ENCODE assay signal across 14 cellular contexts in the genomic region with DNA sequence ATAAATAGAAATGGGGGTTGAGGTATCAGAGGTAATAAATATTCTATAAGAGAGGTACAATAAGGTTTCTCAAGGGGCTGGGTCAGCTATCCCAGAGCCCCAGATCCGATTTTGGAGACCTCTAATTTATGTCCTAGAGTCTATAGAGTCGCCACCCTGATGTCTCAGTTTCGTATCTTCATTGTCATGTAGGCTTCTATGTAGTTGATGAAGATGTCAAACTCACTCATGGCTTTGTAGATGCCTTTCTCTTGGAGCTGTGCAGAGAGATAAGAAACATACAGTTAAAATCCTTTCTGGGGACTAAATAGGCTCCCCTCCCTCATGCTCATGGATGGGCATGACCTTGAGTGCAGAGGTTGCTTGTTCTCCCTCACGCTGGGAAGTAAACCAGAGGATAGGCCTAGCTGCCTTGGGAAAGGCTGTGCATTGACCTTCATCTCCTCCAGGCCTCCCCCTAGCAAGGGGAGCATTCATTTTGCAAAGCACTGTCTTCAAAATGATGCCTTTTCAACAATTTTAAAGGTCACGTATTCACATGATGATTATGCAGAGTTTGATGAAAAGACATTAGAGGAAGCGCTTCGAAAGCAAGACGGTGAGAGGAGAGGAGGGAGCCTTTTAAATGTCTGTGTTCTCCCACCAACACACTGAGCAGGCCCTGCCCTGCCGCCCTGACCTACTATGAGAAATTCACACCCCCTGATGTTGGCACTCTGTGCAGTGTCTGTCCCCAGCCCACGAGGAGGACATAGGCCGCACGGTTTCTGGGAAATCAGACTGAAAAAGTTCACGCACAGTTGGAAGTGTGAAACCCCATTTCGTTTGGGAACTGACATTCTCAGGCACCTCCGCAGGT. TPM values are rescaled to one million over a fixed set of nuclear protein-coding genes. Genes with fewer than 3 reads are reported as not detected.
A peak's percentile ranks its signal among the peaks of the same experiment; 100 is the strongest.
DNase-seq lines count a peak whose midpoint lies in the region; ATAC-seq and TF ChIP-seq lines count a peak whose summit lies in the region.
"Had no signal": no experiment of that assay in that cellular context is flagged by ENCODE, and none has a peak within 500 bp of the region (broad histone marks: within the 10 kb centered on the region; RNA-seq: fewer than 3 reads in every experiment).

No MANE protein-coding gene starts in this region.

- no peak overlapping the region for H3K27ac ChIP-seq in prostate gland
- H3K27ac ChIP-seq in colonic mucosa, result no peak overlapping the region
- H3K27ac ChIP-seq in substantia nigra (ENCODE audit: low read depth, low read length, poor library complexity, severe bottlenecking), result no peak overlapping the region
- H3K27ac ChIP-seq: thoracic aorta had no signal

- no peaks in the 10 kb centered on the region for H3K9me3 Mint-ChIP-seq in dendritic cell treated with granulocyte-macrophage colony-stimulating factor and Interleukin-4, amounts not matched to agents 40 ng/mL and 50 ng/mL, for 4 days
- H3K9me3 Mint-ChIP-seq: activated T-cell treated with anti-CD3 and anti-CD28 coated beads, Interleukin-2, amount 50 U/mL, for 4 hours had no signal

- DNase-seq in prostate gland (ENCODE audit: low spot score), result no peak
- DNase-seq in stimulated activated CD4-positive, alpha-beta T cell treated with anti-CD3 and anti-CD28 coated beads, Interleukin-12 subunit alpha, Interleukin-12 subunit beta, amount 100 ng/mL, for 4 hours, result no peak
- no peak for DNase-seq in colonic mucosa
- no peak for DNase-seq in substantia nigra (lab: John Stamatoyannopoulos, UW)
- DNase-seq: left cardiac atrium, NCI-H524 had no signal

- H3K36me3 Mint-ChIP-seq in dendritic cell treated with granulocyte-macrophage colony-stimulating factor and Interleukin-4, amounts not matched to agents 40 ng/mL and 50 ng/mL, for 4 days (ENCODE audit: low read depth), result peaks cover 46% of the 10 kb centered on the region

- intact Hi-C loops in dendritic cell treated with granulocyte-macrophage colony-stimulating factor and Interleukin-4, amounts not matched to agents 40 ng/mL and 50 ng/mL, for 4 days (cut with micrococcal nuclease), result no loop called here
- intact Hi-C loops in prostate gland (cut with DNase I), result no loop called here
- intact Hi-C loops in colonic mucosa (cut with DNase I), result no loop called here

- peak overlapping the region; percentile 98 for H3K27ac Mint-ChIP-seq in dendritic cell treated with granulocyte-macrophage colony-stimulating factor and Interleukin-4, amounts not matched to agents 40 ng/mL and 50 ng/mL, for 4 days

- no peaks in the 10 kb centered on the region for H3K36me3 ChIP-seq in prostate gland
- no peaks in the 10 kb centered on the region for H3K36me3 ChIP-seq in colonic mucosa
- H3K36me3 ChIP-seq: thoracic aorta had no signal

- TF ChIP-seq CTCF in prostate gland (IDR thresholded peaks at IDR 0.05), result no peak
- no peak for TF ChIP-seq CTCF in colonic mucosa (IDR thresholded peaks at IDR 0.05)

- H3K9me3 ChIP-seq in prostate gland, result no peaks in the 10 kb centered on the region
- H3K9me3 ChIP-seq in colonic mucosa, result no peaks in the 10 kb centered on the region
- H3K9me3 ChIP-seq: thoracic aorta had no signal

- ATAC-seq in GM18498 (IDR thresholded peaks at IDR 0.05; ENCODE audit: unreplicated experiment), result peak; percentile 15
- peak; percentile 7 for ATAC-seq in GM21390 (IDR thresholded peaks at IDR 0.05; ENCODE audit: unreplicated experiment)
- ATAC-seq in HG03280 (IDR thresholded peaks at IDR 0.05; ENCODE audit: unreplicated experiment), result peak; percentile 3

- no peaks in the 10 kb centered on the region for H3K27me3 Mint-ChIP-seq in dendritic cell treated with granulocyte-macrophage colony-stimulating factor and Interleukin-4, amounts not matched to agents 40 ng/mL and 50 ng/mL, for 4 days

- H3K4me1 ChIP-seq in prostate gland (replicated peaks) (no peaks in the 10 kb centered on the region), colonic mucosa (no peaks in the 10 kb centered on the region)

- H3K4me3 Mint-ChIP-seq in dendritic cell treated with granulocyte-macrophage colony-stimulating factor and Interleukin-4, amounts not matched to agents 40 ng/mL and 50 ng/mL, for 4 days, result peak overlapping the region; percentile 91

- H3K4me3 ChIP-seq in prostate gland (no peak overlapping the region), colonic mucosa (no peak overlapping the region)

- WGBS in prostate gland, result 85% methylated on average over 15 of the region's 15 CpGs

- H3K4me1 Mint-ChIP-seq in dendritic cell treated with granulocyte-macrophage colony-stimulating factor and Interleukin-4, amounts not matched to agents 40 ng/mL and 50 ng/mL, for 4 days (ENCODE audit: low read depth), result peaks cover 79% of the 10 kb centered on the region

- no peak overlapping the region for H3K9ac ChIP-seq in colonic mucosa (ENCODE audit: low read depth in 2 of 2, low read length in 2 of 2)

- H3K27me3 ChIP-seq in prostate gland (replicated peaks; ENCODE audit: insufficient read depth) (no peaks in the 10 kb centered on the region), colonic mucosa (no peaks in the 10 kb centered on the region)

- TF ChIP-seq POLR2A in prostate gland (IDR thresholded peaks at IDR 0.05), result no peak

RNA-seq across cellular contexts. Expression of a gene that starts 1.9 kb away (rescaled TPM):
- not detected for total RNA-seq in prostate gland
- total RNA-seq in colonic mucosa, result under 1 TPM in 1 of 2 donors, not detected in 1; 0.40 TPM
- total RNA-seq: chondrocyte, left cardiac atrium, LHCN-M2, thoracic aorta had no signal

RNA-seq across cellular contexts. Expression of a gene that starts 3.6 kb away (rescaled TPM):
- total RNA-seq in prostate gland (not detected), colonic mucosa (under 1 TPM; 0.17 to 0.29 TPM)
- total RNA-seq: chondrocyte, LHCN-M2 had no signal
